ENCODE assay signal across 12 cellular contexts in the genomic region with DNA sequence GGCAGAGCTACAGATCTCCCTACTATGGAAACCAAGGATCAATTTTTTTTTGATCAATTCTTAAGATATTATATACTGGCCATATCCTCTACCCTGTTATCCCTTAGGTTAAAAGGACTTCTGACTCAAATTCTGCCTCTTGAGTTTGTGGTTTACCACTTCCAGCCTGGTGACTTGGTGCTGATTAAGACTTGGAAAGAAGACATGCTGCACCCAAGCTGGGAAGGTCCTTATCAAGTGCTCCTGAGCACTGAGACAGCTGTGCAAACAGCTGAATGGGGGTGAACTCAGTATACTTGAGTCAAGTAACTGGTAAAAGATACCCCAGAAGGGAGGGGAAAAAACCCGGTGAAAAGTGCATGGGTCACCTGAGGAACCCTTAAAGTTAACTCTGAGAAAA. TPM values are rescaled to one million over a fixed set of nuclear protein-coding genes. Genes with fewer than 3 reads are reported as not detected.
DNase-seq lines count a peak whose midpoint lies in the region; ATAC-seq, FAIRE-seq and TF ChIP-seq lines count a peak whose summit lies in the region.
"Had no signal": no experiment of that assay in that cellular context is flagged by ENCODE, and none has a peak within 500 bp of the region (broad histone marks: within the 10 kb centered on the region; RNA-seq: fewer than 3 reads in every experiment).

No MANE protein-coding gene starts in this region.

- H3K4me2 ChIP-seq in endothelial cell of umbilical vein (ENCODE audit: insufficient read depth, low read length) = no peak overlapping the region

- ATAC-seq in activated CD8-positive, alpha-beta memory T cell treated with anti-CD3 and anti-CD28 coated beads, Interleukin-2, amount 10 ng/mL, durations not matched to agents 7 days and 5 days = peak; percentile 91
- peak; percentile 87 for ATAC-seq in stimulated activated effector memory CD8-positive, alpha-beta T cell treated with anti-CD3 and anti-CD28 coated beads, Interleukin-12 subunit alpha, Interleukin-12 subunit beta, amount 100 ng/mL, for 72 hours
- no peak for ATAC-seq in GM18498 (IDR thresholded peaks at IDR 0.05; ENCODE audit: unreplicated experiment)
- ATAC-seq: naive thymus-derived CD4-positive, alpha-beta T cell had no signal

- H3K27ac ChIP-seq in endothelial cell of umbilical vein (ENCODE audit: insufficient read depth, low read depth, low read length) (no peak overlapping the region), ovary (no peak overlapping the region)

- no peak overlapping the region for H2AFZ ChIP-seq in endothelial cell of umbilical vein (ENCODE audit: low read depth, low read length)

- peaks cover 22% of the 10 kb centered on the region for H3K4me1 Mint-ChIP-seq in activated CD8-positive, alpha-beta memory T cell treated with anti-CD3 and anti-CD28 coated beads, Interleukin-2, amount 10 ng/mL, durations not matched to agents 7 days and 5 days
- H3K4me1 Mint-ChIP-seq in stimulated activated effector memory CD8-positive, alpha-beta T cell treated with anti-CD3 and anti-CD28 coated beads, Interleukin-12 subunit alpha, Interleukin-12 subunit beta, amount 100 ng/mL, for 72 hours = peaks cover 18% of the 10 kb centered on the region

- TF ChIP-seq CTCF in endothelial cell of umbilical vein (IDR thresholded peaks at IDR 0.05; ENCODE audit: extremely low read depth in 1 of 2, insufficient read depth in 1 of 2, low read depth in 1 of 2, low read length in 2 of 2) (no peak), ovary (IDR thresholded peaks at IDR 0.05) (no peak)

- intact Hi-C loops in endothelial cell of umbilical vein (cut with micrococcal nuclease) (no loop called here), ovary (cut with DNase I) (no loop called here)

- 76 to 92% (median 87%) methylated on average over 1 of the region's 1 CpG for WGBS in ovary, 3 donors

- peak overlapping the region; percentile 59 for H3K27ac Mint-ChIP-seq in activated CD8-positive, alpha-beta memory T cell treated with anti-CD3 and anti-CD28 coated beads, Interleukin-2, amount 10 ng/mL, durations not matched to agents 7 days and 5 days
- peak overlapping the region; percentile 29 for H3K27ac Mint-ChIP-seq in stimulated activated effector memory CD8-positive, alpha-beta T cell treated with anti-CD3 and anti-CD28 coated beads, Interleukin-12 subunit alpha, Interleukin-12 subunit beta, amount 100 ng/mL, for 72 hours
- H3K27ac Mint-ChIP-seq: naive thymus-derived CD4-positive, alpha-beta T cell had no signal

- H4K20me1 ChIP-seq in endothelial cell of umbilical vein (replicated peaks; ENCODE audit: control insufficient read depth, extremely low read depth, insufficient read depth, low read length) = no peaks in the 10 kb centered on the region

- H3K9me3 Mint-ChIP-seq in activated CD8-positive, alpha-beta memory T cell treated with anti-CD3 and anti-CD28 coated beads, Interleukin-2, amount 10 ng/mL, durations not matched to agents 7 days and 5 days (ENCODE audit: low read depth) = no peaks in the 10 kb centered on the region
- H3K9me3 Mint-ChIP-seq in stimulated activated effector memory CD8-positive, alpha-beta T cell treated with anti-CD3 and anti-CD28 coated beads, Interleukin-12 subunit alpha, Interleukin-12 subunit beta, amount 100 ng/mL, for 72 hours = no peaks in the 10 kb centered on the region

- no peaks in the 10 kb centered on the region for H3K9me1 ChIP-seq in endothelial cell of umbilical vein (replicated peaks; ENCODE audit: control insufficient read depth, extremely low read depth, insufficient read depth, low read length)

- H3K36me3 ChIP-seq in endothelial cell of umbilical vein (ENCODE audit: control insufficient read depth in 2 of 2, extremely low read depth in 1 of 2, insufficient read depth in 2 of 2, low read length in 2 of 2) = no peaks in the 10 kb centered on the region
- no peaks in the 10 kb centered on the region for H3K36me3 ChIP-seq in ovary

- no TSS peak for BruUV-seq in endothelial cell of umbilical vein (replicated peaks; lab: Mats Ljungman, UMichigan)

- H3K9me3 ChIP-seq in endothelial cell of umbilical vein (replicated peaks; ENCODE audit: control insufficient read depth, insufficient read depth, low read length) (no peaks in the 10 kb centered on the region), ovary (no peaks in the 10 kb centered on the region)

- no peak for FAIRE-seq in endothelial cell of umbilical vein (lab: Jason Lieb, UNC)

- H3K4me1 ChIP-seq in endothelial cell of umbilical vein (ENCODE audit: control insufficient read depth, extremely low read depth, insufficient read depth, low read length) (no peaks in the 10 kb centered on the region), ovary (ENCODE audit: insufficient read depth) (no peaks in the 10 kb centered on the region)

- TF ChIP-seq POLR2A in endothelial cell of umbilical vein (IDR thresholded peaks at IDR 0.05; ENCODE audit: low read depth, low read length) (no peak), ovary (IDR thresholded peaks at IDR 0.05) (no peak)

- H3K27me3 ChIP-seq in endothelial cell of umbilical vein (ENCODE audit: control insufficient read depth in 2 of 2, insufficient read depth in 2 of 2, low read length in 2 of 2) (no peaks in the 10 kb centered on the region), ovary (no peaks in the 10 kb centered on the region)

- H3K79me2 ChIP-seq in endothelial cell of umbilical vein (ENCODE audit: control insufficient read depth, insufficient read depth, low read length) = no peaks in the 10 kb centered on the region

- H3K4me3 Mint-ChIP-seq in activated CD8-positive, alpha-beta memory T cell treated with anti-CD3 and anti-CD28 coated beads, Interleukin-2, amount 10 ng/mL, durations not matched to agents 7 days and 5 days = no peak overlapping the region
- no peak overlapping the region for H3K4me3 Mint-ChIP-seq in stimulated activated effector memory CD8-positive, alpha-beta T cell treated with anti-CD3 and anti-CD28 coated beads, Interleukin-12 subunit alpha, Interleukin-12 subunit beta, amount 100 ng/mL, for 72 hours

- dilution Hi-C loops in endothelial cell of umbilical vein (cut with MboI; ENCODE audit: extremely low pct_ligation_motif_present, low sequenced_read_pairs) = no loop called here

- POLR2A ChIA-PET in endothelial cell of umbilical vein (lab: Charles Lee) = no interaction called here

- no peak overlapping the region for H3K9ac ChIP-seq in endothelial cell of umbilical vein (replicated peaks; ENCODE audit: extremely low read depth, insufficient read depth, low read length)

- no peak overlapping the region for H3K4me3 ChIP-seq in endothelial cell of umbilical vein (replicated peaks in 1 of 3; ENCODE audit: insufficient read depth in 1 of 3, low read depth in 1 of 3, low read length in 3 of 3)
- no peak overlapping the region for H3K4me3 ChIP-seq in ovary

- CTCF ChIA-PET in activated CD8-positive, alpha-beta memory T cell treated with anti-CD3 and anti-CD28 coated beads, Interleukin-2, amount 10 ng/mL, durations not matched to agents 7 days and 5 days (lab: Charles Lee) = interaction anchor here (0.8 to 1.7 kb wide), 4 partner anchors 28 to 188 kb away, joined by 3 to 9 read pairs (median 4); partner anchors contain the start of gene MYO1D
- CTCF ChIA-PET in endothelial cell of umbilical vein (lab: Charles Lee) = no interaction called here

- DNase-seq in activated CD8-positive, alpha-beta memory T cell treated with anti-CD3 and anti-CD28 coated beads, Interleukin-2, amount 10 ng/mL, durations not matched to agents 7 days and 5 days = peak; percentile 83
- no peak for DNase-seq in activated CD8-positive, alpha-beta memory T cell treated with anti-CD3 and anti-CD28 coated beads, Interleukin-2, amount 50 U/mL, for 48 hours
- DNase-seq in OCI-M2 (lab: John Stamatoyannopoulos, UW; ENCODE audit: unreplicated experiment) (peak; percentile 27), endothelial cell of umbilical vein (ENCODE audit: low read depth, low spot score) (no peak), GM19240 (ENCODE audit: insufficient read length, low spot score) (no peak), ovary (no peak)
- DNase-seq in stimulated activated effector memory CD8-positive, alpha-beta T cell treated with anti-CD3 and anti-CD28 coated beads, Interleukin-12 subunit alpha, Interleukin-12 subunit beta, amount 100 ng/mL, for 72 hours (ENCODE audit: low spot score in 2 of 2) = peak in 1 of 2 donors; percentile 63
- DNase-seq: ACHN; activated CD8-positive, alpha-beta memory T cell treated with anti-CD3 and anti-CD28 coated beads, Interleukin-2, amount 50 U/mL, for 4 hours; trophoblast cell had no signal

- H3K36me3 Mint-ChIP-seq in activated CD8-positive, alpha-beta memory T cell treated with anti-CD3 and anti-CD28 coated beads, Interleukin-2, amount 10 ng/mL, durations not matched to agents 7 days and 5 days = peaks cover 3% of the 10 kb centered on the region
- H3K36me3 Mint-ChIP-seq in stimulated activated effector memory CD8-positive, alpha-beta T cell treated with anti-CD3 and anti-CD28 coated beads, Interleukin-12 subunit alpha, Interleukin-12 subunit beta, amount 100 ng/mL, for 72 hours = no peaks in the 10 kb centered on the region
- H3K36me3 Mint-ChIP-seq: naive thymus-derived CD4-positive, alpha-beta T cell had no signal

- H3K27me3 Mint-ChIP-seq in activated CD8-positive, alpha-beta memory T cell treated with anti-CD3 and anti-CD28 coated beads, Interleukin-2, amount 10 ng/mL, durations not matched to agents 7 days and 5 days = peaks cover 24% of the 10 kb centered on the region

- no peak for TF ChIP-seq EP300 in ovary (IDR thresholded peaks at IDR 0.05)

RNA-seq across cellular contexts. Expression of gene SPACA3, which starts 20.5 kb away (rescaled TPM):
- total RNA-seq in activated CD8-positive, alpha-beta memory T cell treated with anti-CD3 and anti-CD28 coated beads, Interleukin-2, amount 10 ng/mL, durations not matched to agents 7 days and 5 days = not detected
- total RNA-seq in endothelial cell of umbilical vein (not detected in 2 replicates), ovary (not detected)
- polyA plus RNA-seq in endothelial cell of umbilical vein (0.11 TPM in 1 of 2 replicates, not detected in the other), ovary (not detected)
- not detected in 2 replicates for polyA plus RNA-seq in endothelial cell of umbilical vein (2011; cell fraction: cytosol; rRNA removed)
- polyA plus RNA-seq in endothelial cell of umbilical vein (2011; cell fraction: nucleus; rRNA removed) = not detected in 2 replicates
- not detected in 2 replicates for polyA plus RNA-seq in endothelial cell of umbilical vein (2012)
- not detected in 2 replicates for polyA minus RNA-seq in endothelial cell of umbilical vein
- polyA minus RNA-seq in endothelial cell of umbilical vein (2011; cell fraction: cytosol; rRNA and poly(A)+ RNA removed) = not detected
- polyA minus RNA-seq in endothelial cell of umbilical vein (2011; cell fraction: nucleus; rRNA and poly(A)+ RNA removed) = not detected in 2 replicates
- total RNA-seq: naive thymus-derived CD4-positive, alpha-beta T cell had no signal
- polyA plus RNA-seq: naive thymus-derived CD4-positive, alpha-beta T cell had no signal

RNA-seq across cellular contexts. Expression of gene TMEM98, which starts 43.2 kb away (rescaled TPM):
- 1 to 10 TPM in 1 of 2 experiments, under 1 TPM in 1; 0.35 to 1.2 TPM for total RNA-seq in activated CD8-positive, alpha-beta memory T cell treated with anti-CD3 and anti-CD28 coated beads, Interleukin-2, amount 10 ng/mL, durations not matched to agents 7 days and 5 days
- total RNA-seq in endothelial cell of umbilical vein = 83.6 and 101 TPM in 2 replicates
- 427 and 456 TPM in 2 replicates for polyA plus RNA-seq in endothelial cell of umbilical vein
- 332 and 366 TPM in 2 replicates for polyA plus RNA-seq in endothelial cell of umbilical vein (2011; cell fraction: cytosol; rRNA removed)
- polyA plus RNA-seq in endothelial cell of umbilical vein (2011; cell fraction: nucleus; rRNA removed) = 220 and 248 TPM in 2 replicates
- polyA plus RNA-seq in endothelial cell of umbilical vein (2012) = 143 and 151 TPM in 2 replicates
- 441 and 489 TPM in 2 replicates for polyA minus RNA-seq in endothelial cell of umbilical vein
- not detected for polyA minus RNA-seq in endothelial cell of umbilical vein (2011; cell fraction: cytosol; rRNA and poly(A)+ RNA removed)
- polyA minus RNA-seq in endothelial cell of umbilical vein (2011; cell fraction: nucleus; rRNA and poly(A)+ RNA removed) = 52.7 and 71.3 TPM in 2 replicates
- 100 to 1,000 TPM; 112 to 399 (median 157) TPM for total RNA-seq in ovary
- 100 to 1,000 TPM; 123 to 248 TPM for polyA plus RNA-seq in ovary
- polyA plus RNA-seq: naive thymus-derived CD4-positive, alpha-beta T cell had no signal

Comparison
In these comparisons a context has a peak if more than half of its experiments do, and no peak if none do; other contexts are left out.
1. DNase-seq: peak in activated CD8-positive, alpha-beta memory T cell treated with anti-CD3 and anti-CD28 coated beads, Interleukin-2, amount 10 ng/mL, durations not matched to agents 7 days and 5 days (single experiment) and OCI-M2 (single experiment); none in activated CD8-positive, alpha-beta memory T cell treated with anti-CD3 and anti-CD28 coated beads, Interleukin-2, amount 50 U/mL, for 48 hours (single experiment), endothelial cell of umbilical vein (single experiment), GM19240 (single experiment) and ovary (0 of 5).
2. RNA of gene TMEM98, which starts 43.2 kb away (total RNA-seq): 112 to 399 TPM in ovary and 83.6 to 101 TPM in endothelial cell of umbilical vein; 0.35 to 1.2 TPM in activated CD8-positive, alpha-beta memory T cell treated with anti-CD3 and anti-CD28 coated beads, Interleukin-2, amount 10 ng/mL, durations not matched to agents 7 days and 5 days; every median in the first group is over 10 times any median in the second.